24 cellular contexts compared by ENCODE assay signal in genomic region chr18:25123438-25124225, GRCh38.
"Had no signal": no experiment of that assay in that cellular context is flagged by ENCODE, and none has a peak within 500 bp of the region (broad histone marks: within the 10 kb centered on the region; RNA-seq: fewer than 3 reads in every experiment).

No MANE protein-coding gene starts in this region.

- H3K36me3 Mint-ChIP-seq: activated CD8-positive, alpha-beta memory T cell treated with anti-CD3 and anti-CD28 coated beads, Interleukin-2, amount 10 ng/mL, durations not matched to agents 7 days and 5 days; activated naive CD4-positive, alpha-beta T cell treated with anti-CD3 and anti-CD28 coated beads, Interleukin-2, amount 50 U/mL, for 72 hours; WTC11 had no signal

- H3K27ac Mint-ChIP-seq: activated CD8-positive, alpha-beta memory T cell treated with anti-CD3 and anti-CD28 coated beads, Interleukin-2, amount 10 ng/mL, durations not matched to agents 7 days and 5 days; activated naive CD4-positive, alpha-beta T cell treated with anti-CD3 and anti-CD28 coated beads, Interleukin-2, amount 50 U/mL, for 72 hours; activated naive CD8-positive, alpha-beta T cell treated with anti-CD3 and anti-CD28 coated beads, Interleukin-2, amount 50 U/mL, for 24 hours; activated T-cell treated with anti-CD3 and anti-CD28 coated beads, Interleukin-2, amount 50 U/mL, for 24 hours; T-helper 17 cell; WTC11 had no signal

- H3K4me3 ChIP-seq: K562 had no signal

- H3K4me3 Mint-ChIP-seq: activated CD8-positive, alpha-beta memory T cell treated with anti-CD3 and anti-CD28 coated beads, Interleukin-2, amount 10 ng/mL, durations not matched to agents 7 days and 5 days; activated naive CD8-positive, alpha-beta T cell treated with anti-CD3 and anti-CD28 coated beads, Interleukin-2, amount 50 U/mL, for 24 hours; activated T-cell treated with anti-CD3 and anti-CD28 coated beads, Interleukin-2, amount 50 U/mL, for 24 hours; brain; T-helper 17 cell; WTC11 had no signal

- H3K27me3 Mint-ChIP-seq: activated CD8-positive, alpha-beta memory T cell treated with anti-CD3 and anti-CD28 coated beads, Interleukin-2, amount 10 ng/mL, durations not matched to agents 7 days and 5 days; brain; T-helper 17 cell had no signal

- DNase-seq: activated CD4-positive, alpha-beta T cell treated with anti-CD3 and anti-CD28 coated beads for 48 hours; activated CD4-positive, alpha-beta T cell treated with anti-CD3 and anti-CD28 coated beads, Interleukin-2, amount 50 U/mL, for 4 hours; activated CD4-positive, CD25-positive, alpha-beta regulatory T cell treated with anti-CD3 and anti-CD28 coated beads, Interleukin-2, amount 50 U/mL, for 72 hours; activated CD8-positive, alpha-beta memory T cell treated with anti-CD3 and anti-CD28 coated beads, Interleukin-2, amount 10 ng/mL, durations not matched to agents 7 days and 5 days; activated effector memory CD4-positive, alpha-beta T cell treated with anti-CD3 and anti-CD28 coated beads, Interleukin-2, amount 50 U/mL, for 16 hours; activated naive CD4-positive, alpha-beta T cell treated with Interleukin-2 at 50 U/mL for 16 hours; activated naive CD8-positive, alpha-beta T cell treated with anti-CD3 and anti-CD28 coated beads, Interleukin-2, amount 50 U/mL, for 24 hours; activated T-cell treated with anti-CD3 and anti-CD28 coated beads, Interleukin-2, amount 50 U/mL, for 24 hours; amygdala; Karpas-422; MM.1S; NCI-H1105 treated with DMSO at 0.1 percent for 48 hours; NCI-H1436 treated with DMSO at 0.1 percent for 48 hours; NCI-H187; NCI-H2081; NCI-H510A treated with DMSO at 0.1 percent for 48 hours; PC-3; SIG-M5; T-helper 17 cell; T-helper 9 cell had no signal

- ATAC-seq: activated CD8-positive, alpha-beta memory T cell treated with anti-CD3 and anti-CD28 coated beads, Interleukin-2, amount 10 ng/mL, durations not matched to agents 7 days and 5 days; activated naive CD4-positive, alpha-beta T cell treated with anti-CD3 and anti-CD28 coated beads, Interleukin-2, amount 50 U/mL, for 72 hours; activated naive CD8-positive, alpha-beta T cell treated with anti-CD3 and anti-CD28 coated beads, Interleukin-2, amount 50 U/mL, for 24 hours; K562; PC-3; T-helper 17 cell; WTC11 had no signal

- H3K4me1 Mint-ChIP-seq: activated CD8-positive, alpha-beta memory T cell treated with anti-CD3 and anti-CD28 coated beads, Interleukin-2, amount 10 ng/mL, durations not matched to agents 7 days and 5 days; activated naive CD8-positive, alpha-beta T cell treated with anti-CD3 and anti-CD28 coated beads, Interleukin-2, amount 50 U/mL, for 24 hours; T-helper 17 cell had no signal

- H3K9me3 Mint-ChIP-seq: activated T-cell treated with anti-CD3 and anti-CD28 coated beads, Interleukin-2, amount 50 U/mL, for 24 hours had no signal
